ENCODE assay signal across 1 cellular context in the genomic region with DNA sequence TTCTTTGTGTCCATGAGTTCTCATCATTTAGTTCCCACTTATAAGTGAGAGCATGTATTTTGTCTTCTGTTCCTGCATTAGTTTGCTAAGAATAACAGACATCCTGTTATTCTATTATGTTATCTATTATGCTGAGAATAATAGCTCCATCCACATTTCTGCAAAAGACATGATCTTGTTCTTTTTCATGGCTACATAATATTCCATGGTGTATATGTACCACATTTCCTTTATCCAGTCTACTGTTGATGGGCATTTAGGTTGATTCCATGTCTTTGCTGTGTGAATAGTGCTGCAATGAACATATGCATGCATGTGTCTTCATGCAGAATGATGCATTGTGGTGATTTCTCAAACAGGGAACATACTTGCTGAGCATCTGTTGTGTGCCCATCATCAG.
TF ChIP-seq lines count a peak whose summit lies in the region.

No MANE protein-coding gene starts in this region.

TF ChIP-seq in GM12878, 131 proteins besides CTCF, POLR2A, EP300 and RAD21:
- TF ChIP-seq NFIC (IDR thresholded peaks at IDR 0.05; ENCODE audit: low read depth, low read length), result no peak
- no peak for TF ChIP-seq SMAD1 (IDR thresholded peaks at IDR 0.05; ENCODE audit: low read depth, partially characterized antibody)
- no peak for TF ChIP-seq POLR2AphosphoS5 (IDR thresholded peaks at IDR 0.05; ENCODE audit: low read length)
- no peak for TF ChIP-seq NR2F1 (conservative IDR thresholded peaks at IDR 0.05)
- peak; percentile 70; the same call in 1 of the 2 replicates for TF ChIP-seq ZNF217 (IDR thresholded peaks at IDR 0.05)
- no peak for TF ChIP-seq FOXM1 (IDR thresholded peaks at IDR 0.05; ENCODE audit: low read depth, low read length)
- TF ChIP-seq, protein P1, sequence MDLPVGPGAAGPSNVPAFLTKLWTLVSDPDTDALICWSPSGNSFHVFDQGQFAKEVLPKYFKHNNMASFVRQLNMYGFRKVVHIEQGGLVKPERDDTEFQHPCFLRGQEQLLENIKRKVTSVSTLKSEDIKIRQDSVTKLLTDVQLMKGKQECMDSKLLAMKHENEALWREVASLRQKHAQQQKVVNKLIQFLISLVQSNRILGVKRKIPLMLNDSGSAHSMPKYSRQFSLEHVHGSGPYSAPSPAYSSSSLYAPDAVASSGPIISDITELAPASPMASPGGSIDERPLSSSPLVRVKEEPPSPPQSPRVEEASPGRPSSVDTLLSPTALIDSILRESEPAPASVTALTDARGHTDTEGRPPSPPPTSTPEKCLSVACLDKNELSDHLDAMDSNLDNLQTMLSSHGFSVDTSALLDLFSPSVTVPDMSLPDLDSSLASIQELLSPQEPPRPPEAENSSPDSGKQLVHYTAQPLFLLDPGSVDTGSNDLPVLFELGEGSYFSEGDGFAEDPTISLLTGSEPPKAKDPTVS (IDR thresholded peaks at IDR 0.05; ENCODE audit: low read depth, low read length), result no peak
